28 cellular contexts compared by ENCODE assay signal in the genomic region with DNA sequence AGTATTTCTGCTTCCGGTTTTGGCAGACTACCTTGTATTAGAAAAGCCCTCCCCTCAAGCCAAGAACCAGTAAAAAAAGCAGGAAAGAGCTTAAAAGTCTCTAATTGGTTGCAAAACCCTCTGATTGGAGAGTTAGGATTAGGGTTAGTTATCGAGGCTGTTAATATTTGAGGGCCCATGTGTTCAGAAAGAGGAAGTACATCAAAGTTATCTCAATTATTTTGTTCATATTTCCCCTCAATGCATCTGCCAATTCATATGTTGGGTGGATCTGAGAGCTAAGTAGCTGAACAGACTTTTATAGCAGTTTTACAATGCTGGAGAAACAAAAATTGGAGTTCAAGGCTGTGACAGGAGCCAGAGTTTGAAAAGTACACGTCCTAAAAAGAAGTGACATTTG. TPM values are rescaled to one million over a fixed set of nuclear protein-coding genes. Genes with fewer than 3 reads are reported as not detected.
"Had no signal": no experiment of that assay in that cellular context is flagged by ENCODE, and none has a peak within 500 bp of the region (broad histone marks: within the 10 kb centered on the region; RNA-seq: fewer than 3 reads in every experiment).

No MANE protein-coding gene starts in this region.

- H3K27me3 Mint-ChIP-seq: activated CD4-positive, alpha-beta memory T cell treated with anti-CD3 and anti-CD28 coated beads for 36 hours; activated CD4-positive, alpha-beta T cell treated with anti-CD3 and anti-CD28 coated beads, Interleukin-2, amount 10 ng/mL, durations not matched to agents 7 days and 5 days; activated naive CD8-positive, alpha-beta T cell treated with anti-CD3 and anti-CD28 coated beads, Interleukin-2, amount 50 U/mL, for 24 hours had no signal

- H3K36me3 ChIP-seq: ascending aorta had no signal

- DNase-seq: activated CD4-positive, alpha-beta memory T cell treated with anti-CD3 and anti-CD28 coated beads for 36 hours; activated CD4-positive, alpha-beta T cell treated with anti-CD3 and anti-CD28 coated beads, Interleukin-2, amount 10 ng/mL, durations not matched to agents 7 days and 5 days; activated CD4-positive, CD25-positive, alpha-beta regulatory T cell; activated CD8-positive, alpha-beta memory T cell treated with anti-CD3 and anti-CD28 coated beads for 24 hours; activated effector memory CD4-positive, alpha-beta T cell treated with anti-CD3 and anti-CD28 coated beads, Interleukin-2, amount 50 U/mL, for 16 hours; activated naive CD4-positive, alpha-beta T cell treated with Interleukin-2 at 50 U/mL for 16 hours; activated naive CD8-positive, alpha-beta T cell treated with anti-CD3 and anti-CD28 coated beads, Interleukin-2, amount 50 U/mL, for 24 hours; activated T-cell treated with anti-CD3 and anti-CD28 coated beads, Interleukin-2, amount 50 U/mL, for 4 hours; amniotic stem cell; body of pancreas; central memory CD4-positive, alpha-beta T cell; KG1; MV-4-11; NCI-H1105; NCI-H1436; NCI-H1694 treated with DMSO at 0.1 percent for 48 hours; NCI-H2029 treated with DMSO at 0.1 percent for 48 hours; NCI-H510A treated with DMSO at 0.1 percent for 48 hours; RPMI8226 had no signal

- H3K4me3 ChIP-seq: ascending aorta, body of pancreas, SK-N-MC had no signal

- H3K4me1 ChIP-seq: ascending aorta, body of pancreas had no signal

- H3K27me3 ChIP-seq: ascending aorta, body of pancreas had no signal

- H3K4me1 Mint-ChIP-seq: activated CD4-positive, alpha-beta T cell treated with anti-CD3 and anti-CD28 coated beads, Interleukin-2, amount 10 ng/mL, durations not matched to agents 7 days and 5 days; activated naive CD8-positive, alpha-beta T cell treated with anti-CD3 and anti-CD28 coated beads, Interleukin-2, amount 50 U/mL, for 24 hours had no signal

- H3K27ac Mint-ChIP-seq: activated CD4-positive, alpha-beta memory T cell treated with anti-CD3 and anti-CD28 coated beads for 36 hours; activated CD4-positive, alpha-beta T cell treated with anti-CD3 and anti-CD28 coated beads, Interleukin-2, amount 10 ng/mL, durations not matched to agents 7 days and 5 days; activated naive CD8-positive, alpha-beta T cell treated with anti-CD3 and anti-CD28 coated beads, Interleukin-2, amount 50 U/mL, for 24 hours; T-helper 1 cell treated with Interleukin-12 subunit alpha and Interleukin-12 subunit beta and Interleukin-4 antibody, amounts not matched to agents 30 μg/mL and 1 μg/mL, for 36 hours had no signal

- H3K4me3 Mint-ChIP-seq: activated CD4-positive, alpha-beta memory T cell treated with anti-CD3 and anti-CD28 coated beads for 36 hours; activated CD4-positive, alpha-beta T cell treated with anti-CD3 and anti-CD28 coated beads, Interleukin-2, amount 10 ng/mL, durations not matched to agents 7 days and 5 days; activated naive CD8-positive, alpha-beta T cell treated with anti-CD3 and anti-CD28 coated beads, Interleukin-2, amount 50 U/mL, for 24 hours; activated T-cell treated with anti-CD3 and anti-CD28 coated beads, Interleukin-2, amount 50 U/mL, for 4 hours; T-helper 1 cell treated with Interleukin-12 subunit alpha and Interleukin-12 subunit beta and Interleukin-4 antibody, amounts not matched to agents 30 μg/mL and 1 μg/mL, for 36 hours had no signal

- ATAC-seq: activated naive CD4-positive, alpha-beta T cell treated with anti-CD3 and anti-CD28 coated beads, Interleukin-2, amount 50 U/mL, for 72 hours; activated naive CD8-positive, alpha-beta T cell treated with anti-CD3 and anti-CD28 coated beads, Interleukin-2, amount 50 U/mL, for 24 hours; activated T-cell treated with anti-CD3 and anti-CD28 coated beads, Interleukin-2, amount 50 U/mL, for 4 hours; body of pancreas; Panc1; Right ventricle myocardium inferior had no signal

- H3K36me3 Mint-ChIP-seq: activated CD4-positive, alpha-beta memory T cell treated with anti-CD3 and anti-CD28 coated beads for 36 hours; activated naive CD4-positive, alpha-beta T cell treated with anti-CD3 and anti-CD28 coated beads, Interleukin-2, amount 50 U/mL, for 72 hours had no signal

- H3K9me3 ChIP-seq: ascending aorta, body of pancreas had no signal

- H3K9me3 Mint-ChIP-seq: activated CD4-positive, alpha-beta memory T cell treated with anti-CD3 and anti-CD28 coated beads for 36 hours; activated CD4-positive, alpha-beta T cell treated with anti-CD3 and anti-CD28 coated beads, Interleukin-2, amount 10 ng/mL, durations not matched to agents 7 days and 5 days; activated naive CD8-positive, alpha-beta T cell treated with anti-CD3 and anti-CD28 coated beads, Interleukin-2, amount 50 U/mL, for 24 hours; activated T-cell treated with anti-CD3 and anti-CD28 coated beads, Interleukin-2, amount 50 U/mL, for 4 hours; T-helper 1 cell treated with Interleukin-12 subunit alpha and Interleukin-12 subunit beta and Interleukin-4 antibody, amounts not matched to agents 30 μg/mL and 1 μg/mL, for 36 hours had no signal

- H3K27ac ChIP-seq: ascending aorta, body of pancreas, SK-N-MC had no signal

RNA-seq across cellular contexts. Expression of a gene that starts 43.1 kb away (rescaled TPM):
- total RNA-seq: activated CD4-positive, alpha-beta memory T cell treated with anti-CD3 and anti-CD28 coated beads for 36 hours; activated CD4-positive, alpha-beta T cell treated with anti-CD3 and anti-CD28 coated beads, Interleukin-2, amount 10 ng/mL, durations not matched to agents 7 days and 5 days; activated naive CD4-positive, alpha-beta T cell treated with anti-CD3 and anti-CD28 coated beads, Interleukin-2, amount 50 U/mL, for 72 hours; activated T-cell treated with anti-CD3 and anti-CD28 coated beads, Interleukin-2, amount 50 U/mL, for 4 hours; ascending aorta; body of pancreas; bronchial epithelial cell; chondrocyte; MCF 10A; Right ventricle myocardium inferior had no signal
